ENCODE assay signal across 20 cellular contexts in genomic region chr15:41554401-41554800, GRCh38. TPM values are rescaled to one million over a fixed set of nuclear protein-coding genes. Genes with fewer than 3 reads are reported as not detected.
"Had no signal": no experiment of that assay in that cellular context is flagged by ENCODE, and none has a peak within 500 bp of the region (broad histone marks: within the 10 kb centered on the region; RNA-seq: fewer than 3 reads in every experiment).

No MANE protein-coding gene starts in this region.

- H3K27me3 ChIP-seq: body of pancreas, cardiac muscle cell, esophagus squamous epithelium, gastrocnemius medialis, right atrium auricular region, thyroid gland had no signal

- H3K27ac ChIP-seq: body of pancreas, cardiac muscle cell, esophagus squamous epithelium, psoas muscle, right atrium auricular region, thyroid gland, WERI-Rb-1 had no signal

- H3K36me3 ChIP-seq: cardiac muscle cell, esophagus squamous epithelium, gastrocnemius medialis, right atrium auricular region, thyroid gland, WERI-Rb-1 had no signal

- H3K9me3 ChIP-seq: body of pancreas, esophagus squamous epithelium, gastrocnemius medialis, psoas muscle, right atrium auricular region, thyroid gland had no signal

- DNase-seq: activated CD4-positive, alpha-beta T cell treated with anti-CD3 and anti-CD28 coated beads, Interleukin-2, amount 50 U/mL, for 1 hour; activated CD4-positive, CD25-positive, alpha-beta regulatory T cell treated with anti-CD3 and anti-CD28 coated beads, Interleukin-2, amount 50 U/mL, for 72 hours; activated CD8-positive, alpha-beta T cell treated with anti-CD3 and anti-CD28 coated beads, Interleukin-2, amount 10 ng/mL, durations not matched to agents 7 days and 5 days; activated gamma-delta T cell treated with Interleukin-2 at 50 U/mL for 16 hours; activated T-cell treated with anti-CD3 and anti-CD28 coated beads, Interleukin-2, amount 50 U/mL, for 1 hour; body of pancreas; effector memory CD8-positive, alpha-beta T cell; esophagus squamous epithelium; gastrocnemius medialis; mammary epithelial cell; midbrain; stimulated activated CD4-positive, alpha-beta T cell treated with anti-CD3 and anti-CD28 coated beads, Interleukin-1b, Interleukin-23, amount 100 ng/mL, for 48 hours; substantia nigra; thyroid gland; WERI-Rb-1 had no signal

- ATAC-seq: activated CD8-positive, alpha-beta T cell treated with anti-CD3 and anti-CD28 coated beads, Interleukin-2, amount 10 ng/mL, durations not matched to agents 7 days and 5 days; body of pancreas; effector memory CD8-positive, alpha-beta T cell; gastrocnemius medialis; natural killer cell treated with Interleukin-12 subunit alpha and Interleukin-12 subunit beta and Interleukin-15 and Interleukin-18, amount 100 ng/mL, for 72 hours; psoas muscle had no signal

- H3K4me3 ChIP-seq: body of pancreas, cardiac muscle cell, esophagus squamous epithelium, gastrocnemius medialis, psoas muscle, right atrium auricular region, thyroid gland had no signal

RNA-seq across cellular contexts. Expression of gene LTK, which starts 40.8 kb away (rescaled TPM):
- total RNA-seq: body of pancreas, mammary epithelial cell had no signal
- polyA plus RNA-seq: keratinocyte, mammary epithelial cell had no signal
